23 cellular contexts compared by ENCODE assay signal in the genomic region with DNA sequence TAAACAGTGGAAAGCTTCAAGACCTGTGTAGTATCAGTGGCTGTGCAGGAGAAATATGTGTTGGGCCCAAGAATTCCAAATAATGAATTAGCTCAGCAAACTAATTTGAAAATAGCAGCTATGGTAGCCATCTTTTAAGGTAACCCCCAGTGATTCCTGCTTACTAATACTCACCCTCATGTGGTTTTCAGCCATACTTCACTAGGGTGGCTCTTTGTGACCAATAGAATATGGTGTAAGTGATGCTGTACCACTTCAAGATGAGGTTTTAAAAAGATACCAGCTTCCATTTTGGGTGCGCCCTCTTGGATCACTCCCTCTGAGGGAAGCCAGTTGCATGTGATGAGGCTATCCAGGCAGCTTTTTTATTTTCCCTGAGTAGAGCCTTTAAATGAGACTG.
"Had no signal": no experiment of that assay in that cellular context is flagged by ENCODE, and none has a peak within 500 bp of the region (broad histone marks: within the 10 kb centered on the region; RNA-seq: fewer than 3 reads in every experiment).

No MANE protein-coding gene starts in this region.

- H3K36me3 ChIP-seq: breast epithelium had no signal

- H3K27ac Mint-ChIP-seq: activated CD4-positive, alpha-beta memory T cell treated with anti-CD3 and anti-CD28 coated beads for 36 hours; activated CD4-positive, alpha-beta T cell treated with anti-CD3 and anti-CD28 coated beads, Interleukin-2, amount 10 ng/mL, durations not matched to agents 7 days and 5 days; activated naive CD4-positive, alpha-beta T cell treated with anti-CD3 and anti-CD28 coated beads, Interleukin-2, amount 10 ng/mL, durations not matched to agents 7 days and 5 days; activated naive CD8-positive, alpha-beta T cell treated with anti-CD3 and anti-CD28 coated beads, Interleukin-2, amount 10 ng/mL, durations not matched to agents 7 days and 5 days; activated T-helper 2 cell treated with anti-CD3 and anti-CD28 coated beads, Interferon-gamma antibody, Interleukin-2, Interleukin-4, amounts not matched to agents 10 μg/mL and 5 μg/mL and 100 μg/mL, durations not matched to agents 14 hours and 24 hours and 36 hours; T-helper 1 cell treated with Interleukin-12 subunit alpha and Interleukin-12 subunit beta and Interleukin-4 antibody, amounts not matched to agents 30 μg/mL and 1 μg/mL, for 36 hours; WTC11 had no signal

- H3K36me3 Mint-ChIP-seq: WTC11 had no signal

- H3K27me3 ChIP-seq: breast epithelium had no signal

- H3K4me1 ChIP-seq: breast epithelium had no signal

- H3K4me3 Mint-ChIP-seq: activated CD4-positive, alpha-beta memory T cell treated with anti-CD3 and anti-CD28 coated beads for 36 hours; activated CD4-positive, alpha-beta T cell treated with anti-CD3 and anti-CD28 coated beads, Interleukin-2, amount 10 ng/mL, durations not matched to agents 7 days and 5 days; activated naive CD4-positive, alpha-beta T cell treated with anti-CD3 and anti-CD28 coated beads, Interleukin-2, amount 10 ng/mL, durations not matched to agents 7 days and 5 days; activated naive CD8-positive, alpha-beta T cell treated with anti-CD3 and anti-CD28 coated beads, Interleukin-2, amount 10 ng/mL, durations not matched to agents 7 days and 5 days; activated T-cell treated with anti-CD3 and anti-CD28 coated beads, Interleukin-2, amount 50 U/mL, for 72 hours; T-helper 1 cell treated with Interleukin-12 subunit alpha and Interleukin-12 subunit beta and Interleukin-4 antibody, amounts not matched to agents 30 μg/mL and 1 μg/mL, for 36 hours; WTC11 had no signal

- H3K4me3 ChIP-seq: breast epithelium had no signal

- H3K27ac ChIP-seq: breast epithelium had no signal

- DNase-seq: activated CD4-positive, alpha-beta memory T cell treated with anti-CD3 and anti-CD28 coated beads for 36 hours; activated CD4-positive, alpha-beta T cell treated with anti-CD3 and anti-CD28 coated beads, Interleukin-2, amount 10 ng/mL, durations not matched to agents 7 days and 5 days; activated CD4-positive, CD25-positive, alpha-beta regulatory T cell treated with anti-CD3 and anti-CD28 coated beads, Interleukin-2, amount 50 U/mL, for 72 hours; activated CD8-positive, alpha-beta memory T cell treated with anti-CD3 and anti-CD28 coated beads for 24 hours; activated gamma-delta T cell treated with Interleukin-2 at 50 U/mL for 16 hours; activated naive CD4-positive, alpha-beta T cell treated with anti-CD3 and anti-CD28 coated beads, Interleukin-2, amount 10 ng/mL, durations not matched to agents 7 days and 5 days; activated naive CD8-positive, alpha-beta T cell treated with anti-CD3 and anti-CD28 coated beads, Interleukin-2, amount 10 ng/mL, durations not matched to agents 7 days and 5 days; activated T-cell treated with anti-CD3 and anti-CD28 coated beads, Interleukin-2, amount 50 U/mL, for 72 hours; aorta; caudate nucleus; Karpas-422; MM.1S; NCI-H1105; NCI-H1436; NCI-H1694 treated with DMSO at 0.1 percent for 48 hours; NCI-H2029 treated with DMSO at 0.1 percent for 48 hours; NCI-H524; PC-3; SHP77 treated with DMSO at 0.1 percent for 48 hours had no signal

- H3K27me3 Mint-ChIP-seq: activated CD4-positive, alpha-beta memory T cell treated with anti-CD3 and anti-CD28 coated beads for 36 hours; activated CD4-positive, alpha-beta T cell treated with anti-CD3 and anti-CD28 coated beads, Interleukin-2, amount 10 ng/mL, durations not matched to agents 7 days and 5 days; activated naive CD4-positive, alpha-beta T cell treated with anti-CD3 and anti-CD28 coated beads, Interleukin-2, amount 10 ng/mL, durations not matched to agents 7 days and 5 days; activated naive CD8-positive, alpha-beta T cell treated with anti-CD3 and anti-CD28 coated beads, Interleukin-2, amount 10 ng/mL, durations not matched to agents 7 days and 5 days had no signal

- ATAC-seq: activated T-cell treated with anti-CD3 and anti-CD28 coated beads, Interleukin-2, amount 50 U/mL, for 72 hours; PC-3; WTC11 had no signal

- H3K4me1 Mint-ChIP-seq: activated naive CD4-positive, alpha-beta T cell treated with anti-CD3 and anti-CD28 coated beads, Interleukin-2, amount 10 ng/mL, durations not matched to agents 7 days and 5 days had no signal

- H3K9me3 ChIP-seq: breast epithelium had no signal

- H3K9me3 Mint-ChIP-seq: activated CD4-positive, alpha-beta memory T cell treated with anti-CD3 and anti-CD28 coated beads for 36 hours; activated CD4-positive, alpha-beta T cell treated with anti-CD3 and anti-CD28 coated beads, Interleukin-2, amount 10 ng/mL, durations not matched to agents 7 days and 5 days; activated naive CD4-positive, alpha-beta T cell treated with anti-CD3 and anti-CD28 coated beads, Interleukin-2, amount 10 ng/mL, durations not matched to agents 7 days and 5 days; activated naive CD8-positive, alpha-beta T cell treated with anti-CD3 and anti-CD28 coated beads, Interleukin-2, amount 10 ng/mL, durations not matched to agents 7 days and 5 days; activated T-cell treated with anti-CD3 and anti-CD28 coated beads, Interleukin-2, amount 50 U/mL, for 72 hours; activated T-helper 2 cell treated with anti-CD3 and anti-CD28 coated beads, Interferon-gamma antibody, Interleukin-2, Interleukin-4, amounts not matched to agents 10 μg/mL and 5 μg/mL and 100 μg/mL, durations not matched to agents 14 hours and 24 hours and 36 hours; T-helper 1 cell treated with Interleukin-12 subunit alpha and Interleukin-12 subunit beta and Interleukin-4 antibody, amounts not matched to agents 30 μg/mL and 1 μg/mL, for 36 hours; WTC11 had no signal
